13 cellular contexts compared by ENCODE assay signal in genomic region chr6:24060982-24061754, GRCh38.
DNase-seq lines count a peak whose midpoint lies in the region; ATAC-seq, FAIRE-seq and TF ChIP-seq lines count a peak whose summit lies in the region.
"Had no signal": no experiment of that assay in that cellular context is flagged by ENCODE, and none has a peak within 500 bp of the region (broad histone marks: within the 10 kb centered on the region; RNA-seq: fewer than 3 reads in every experiment).

No MANE protein-coding gene starts in this region.

- WGBS in spleen, 5 donors = 52 to 70% (median 62%) methylated on average over 2 of the region's 2 CpGs

- H3K36me3 ChIP-seq in spleen (no peaks in the 10 kb centered on the region), BE2C (no peaks in the 10 kb centered on the region)
- H3K36me3 ChIP-seq: vagina had no signal

- H3K27me3 ChIP-seq in spleen (replicated peaks in 1 of 7) (no peaks in the 10 kb centered on the region), BE2C (no peaks in the 10 kb centered on the region)
- H3K27me3 ChIP-seq: body of pancreas, vagina had no signal

- ATAC-seq in GM19395 (IDR thresholded peaks at IDR 0.05; ENCODE audit: unreplicated experiment) = peak; percentile 95
- peak; percentile 95 for ATAC-seq in HG02759 (IDR thresholded peaks at IDR 0.05; ENCODE audit: unreplicated experiment)
- ATAC-seq in HG03432 (IDR thresholded peaks at IDR 0.05; ENCODE audit: unreplicated experiment) = peak; percentile 98
- ATAC-seq: activated T-cell treated with anti-CD3 and anti-CD28 coated beads, Interleukin-2, amount 50 U/mL, for 4 hours; body of pancreas had no signal

- H3K27ac ChIP-seq in spleen = no peak overlapping the region
- H3K27ac ChIP-seq: body of pancreas, vagina had no signal

- H3K9me3 ChIP-seq in spleen (peaks cover 0 to 3% (median 0%) of the 10 kb centered on the region in 8 donors), BE2C (no peaks in the 10 kb centered on the region)
- H3K9me3 ChIP-seq: body of pancreas, vagina had no signal

- H3K4me1 ChIP-seq in spleen (no peaks in the 10 kb centered on the region), BE2C (no peaks in the 10 kb centered on the region)
- H3K4me1 ChIP-seq: body of pancreas, vagina had no signal

- TF ChIP-seq CTCF in spleen (IDR thresholded peaks at IDR 0.05 in 8 of 11, conservative IDR thresholded peaks at IDR 0.05 in 3 of 11) = no peak
- no peak for TF ChIP-seq CTCF in BE2C (IDR thresholded peaks at IDR 0.05; ENCODE audit: low read depth, low read length)

- FAIRE-seq in GM12892 (lab: Jason Lieb, UNC) = peak; percentile 89
- FAIRE-seq: endothelial cell of umbilical vein had no signal

- intact Hi-C loops in spleen (cut with DNase I; ENCODE audit: low total_unique reads) = no loop called here

- H3K4me3 ChIP-seq in spleen = no peak overlapping the region
- H3K4me3 ChIP-seq in BE2C (ENCODE audit: low read depth, low read length) = no peak overlapping the region
- H3K4me3 ChIP-seq: body of pancreas, vagina had no signal

- DNase-seq in GM12892 (ENCODE audit: insufficient read length) (peak; percentile 5), spleen (no peak), BE2C (no peak), activated gamma-delta T cell (lab: John Stamatoyannopoulos, UW) (no peak), ureter (ENCODE audit: low spot score) (no peak)
- DNase-seq: activated T-cell treated with anti-CD3 and anti-CD28 coated beads, Interleukin-2, amount 50 U/mL, for 4 hours; body of pancreas; midbrain had no signal

- TF ChIP-seq POLR2A in GM12892 (IDR thresholded peaks at IDR 0.05; ENCODE audit: low read depth, low read length) (no peak), spleen (IDR thresholded peaks at IDR 0.05) (no peak)
